Comparison of ENCODE assay signal across 26 cellular contexts in genomic region chr12:106039242-106039641, GRCh38.
"Had no signal": no experiment of that assay in that cellular context is flagged by ENCODE, and none has a peak within 500 bp of the region (broad histone marks: within the 10 kb centered on the region; RNA-seq: fewer than 3 reads in every experiment).

No MANE protein-coding gene starts in this region.

- DNase-seq: activated B cell treated with CpG ODN at 0.5 μM for 24 hours; activated CD4-positive, alpha-beta memory T cell treated with anti-CD3 and anti-CD28 coated beads for 36 hours; activated CD4-positive, alpha-beta T cell treated with anti-CD3 and anti-CD28 coated beads, Interleukin-2, amount 10 ng/mL, durations not matched to agents 7 days and 5 days; activated CD8-positive, alpha-beta memory T cell treated with anti-CD3 and anti-CD28 coated beads for 24 hours; activated effector memory CD4-positive, alpha-beta T cell treated with anti-CD3 and anti-CD28 coated beads, Interleukin-2, amount 50 U/mL, for 16 hours; activated naive CD4-positive, alpha-beta T cell treated with Interleukin-2 at 50 U/mL for 16 hours; activated naive CD8-positive, alpha-beta T cell treated with anti-CD3 and anti-CD28 coated beads, Interleukin-2, amount 50 U/mL, for 24 hours; activated T-cell treated with anti-CD3 and anti-CD28 coated beads, Interleukin-2, amount 50 U/mL, for 4 hours; amniotic stem cell; body of pancreas; MG63; MV-4-11; NCI-H1092 treated with DMSO at 0.1 percent for 48 hours; NCI-H1417 treated with DMSO at 0.1 percent for 48 hours; NCI-H1694; NCI-H2029; NCI-H2107; NCI-H2171 treated with DMSO at 0.1 percent for 48 hours; NCI-H345; NCI-H524; Peyer's patch; SHP77 treated with DMSO at 0.1 percent for 48 hours; T-helper 9 cell had no signal

- H3K4me3 ChIP-seq: ascending aorta, body of pancreas, MG63, Peyer's patch had no signal

- H3K4me1 ChIP-seq: ascending aorta, body of pancreas, Peyer's patch had no signal

- H3K27ac ChIP-seq: ascending aorta, body of pancreas, Peyer's patch, RWPE1 had no signal

- H3K9me3 ChIP-seq: ascending aorta, body of pancreas, MG63, Peyer's patch had no signal

- H3K27me3 ChIP-seq: ascending aorta, MG63, Peyer's patch had no signal

- H3K36me3 ChIP-seq: ascending aorta, MG63, Peyer's patch had no signal

- ATAC-seq: activated naive CD4-positive, alpha-beta T cell treated with anti-CD3 and anti-CD28 coated beads, Interleukin-2, amount 50 U/mL, for 72 hours; activated naive CD8-positive, alpha-beta T cell treated with anti-CD3 and anti-CD28 coated beads, Interleukin-2, amount 50 U/mL, for 24 hours; activated T-cell treated with anti-CD3 and anti-CD28 coated beads, Interleukin-2, amount 50 U/mL, for 4 hours; body of pancreas had no signal
